ENCODE assay signal across 16 cellular contexts in genomic region chr4:169051936-169052335, GRCh38. TPM values are rescaled to one million over a fixed set of nuclear protein-coding genes. Genes with fewer than 3 reads are reported as not detected.
A peak's percentile ranks its signal among the peaks of the same experiment; 100 is the strongest.
DNase-seq lines count a peak whose midpoint lies in the region; ATAC-seq, FAIRE-seq and TF ChIP-seq lines count a peak whose summit lies in the region.
"Had no signal": no experiment of that assay in that cellular context is flagged by ENCODE, and none has a peak within 500 bp of the region (broad histone marks: within the 10 kb centered on the region; RNA-seq: fewer than 3 reads in every experiment).

No MANE protein-coding gene starts in this region.

- TF ChIP-seq POLR2A in right lobe of liver (IDR thresholded peaks at IDR 0.05), result no peak

- ATAC-seq in right lobe of liver (peak; percentile 84 to 95 (median 94)), sciatic nerve (peak; percentile 19)
- ATAC-seq: CD8-positive, alpha-beta T cell; HCT116; Panc1 had no signal

- 26% methylated on average over 4 of the region's 4 CpGs for WGBS in right lobe of liver (ENCODE audit: insufficient coverage, low coverage, low lambda C conversion rate, missing lambda C conversion rate)

- H3K27me3 Mint-ChIP-seq in astrocyte (ENCODE audit: low read depth, unreplicated experiment), result peaks cover 9% of the 10 kb centered on the region
- H3K27me3 Mint-ChIP-seq in activated CD4-positive, alpha-beta memory T cell treated with anti-CD3 and anti-CD28 coated beads, Interleukin-2, amount 10 ng/mL, durations not matched to agents 7 days and 5 days, result peaks cover 11% of the 10 kb centered on the region

- H3K27me3 ChIP-seq in astrocyte (ENCODE audit: insufficient read depth, low read length) (no peaks in the 10 kb centered on the region), right lobe of liver (no peaks in the 10 kb centered on the region), HAP-1 (ENCODE audit: low read depth) (no peaks in the 10 kb centered on the region)

- no peaks in the 10 kb centered on the region for H4K20me1 ChIP-seq in astrocyte (ENCODE audit: insufficient read depth, low read length)

- CTCF ChIA-PET in activated CD4-positive, alpha-beta memory T cell treated with anti-CD3 and anti-CD28 coated beads, Interleukin-2, amount 10 ng/mL, durations not matched to agents 7 days and 5 days (lab: Charles Lee), result no interaction called here

- POLR2A ChIA-PET in activated CD4-positive, alpha-beta memory T cell treated with anti-CD3 and anti-CD28 coated beads, Interleukin-2, amount 10 ng/mL, durations not matched to agents 7 days and 5 days (lab: Charles Lee), result no interaction called here

- H3K36me3 Mint-ChIP-seq in astrocyte (ENCODE audit: low read depth, unreplicated experiment), result peaks cover 2% of the 10 kb centered on the region
- H3K36me3 Mint-ChIP-seq in activated CD4-positive, alpha-beta memory T cell treated with anti-CD3 and anti-CD28 coated beads, Interleukin-2, amount 10 ng/mL, durations not matched to agents 7 days and 5 days (ENCODE audit: low read depth), result no peaks in the 10 kb centered on the region
- H3K36me3 Mint-ChIP-seq: CD8-positive, alpha-beta T cell had no signal

- H3K4me1 ChIP-seq in astrocyte (ENCODE audit: insufficient read depth, low read length), result peaks cover 5% of the 10 kb centered on the region
- H3K4me1 ChIP-seq in right lobe of liver, result peaks cover 0 to 12% (median 7%) of the 10 kb centered on the region in 4 donors
- no peaks in the 10 kb centered on the region; the same call in 1 of the 2 replicates for H3K4me1 ChIP-seq in HAP-1

- no peak overlapping the region for H3K27ac Mint-ChIP-seq in astrocyte (ENCODE audit: unreplicated experiment)
- H3K27ac Mint-ChIP-seq in activated CD4-positive, alpha-beta memory T cell treated with anti-CD3 and anti-CD28 coated beads, Interleukin-2, amount 10 ng/mL, durations not matched to agents 7 days and 5 days, result no peak overlapping the region
- H3K27ac Mint-ChIP-seq: CD8-positive, alpha-beta T cell had no signal

- intact Hi-C loops in right lobe of liver (cut with DNase I), result no loop called here
- intact Hi-C loops in sciatic nerve (cut with DNase I), result no loop called here

- TF ChIP-seq CTCF in astrocyte (IDR thresholded peaks at IDR 0.05; ENCODE audit: insufficient read depth, low read depth, low read length) (no peak), right lobe of liver (IDR thresholded peaks at IDR 0.05) (no peak)

- no peak for FAIRE-seq in astrocyte (lab: Jason Lieb, UNC)
- no peak for FAIRE-seq in HTR-8/SVneo (lab: Jason Lieb, UNC)

- H3K4me2 ChIP-seq in astrocyte (ENCODE audit: low read length), result no peak overlapping the region

- no peaks in the 10 kb centered on the region for H3K9me3 Mint-ChIP-seq in astrocyte (ENCODE audit: unreplicated experiment)
- H3K9me3 Mint-ChIP-seq in activated CD4-positive, alpha-beta memory T cell treated with anti-CD3 and anti-CD28 coated beads, Interleukin-2, amount 10 ng/mL, durations not matched to agents 7 days and 5 days, result no peaks in the 10 kb centered on the region
- H3K9me3 Mint-ChIP-seq: CD8-positive, alpha-beta T cell had no signal

- H3K4me1 Mint-ChIP-seq in astrocyte (ENCODE audit: low read depth, unreplicated experiment), result peaks cover 8% of the 10 kb centered on the region
- H3K4me1 Mint-ChIP-seq in activated CD4-positive, alpha-beta memory T cell treated with anti-CD3 and anti-CD28 coated beads, Interleukin-2, amount 10 ng/mL, durations not matched to agents 7 days and 5 days, result no peaks in the 10 kb centered on the region

- H3K4me3 Mint-ChIP-seq in astrocyte (ENCODE audit: unreplicated experiment), result no peak overlapping the region
- no peak overlapping the region for H3K4me3 Mint-ChIP-seq in activated CD4-positive, alpha-beta memory T cell treated with anti-CD3 and anti-CD28 coated beads, Interleukin-2, amount 10 ng/mL, durations not matched to agents 7 days and 5 days
- H3K4me3 Mint-ChIP-seq: CD8-positive, alpha-beta T cell had no signal

- no peak overlapping the region for H3K4me3 ChIP-seq in astrocyte (ENCODE audit: insufficient read depth, low read depth, low read length)
- H3K4me3 ChIP-seq in right lobe of liver, result no peak overlapping the region
- H3K4me3 ChIP-seq in HAP-1, result no peak overlapping the region

- in situ Hi-C loops in HAP-1 (cut with MboI; ENCODE audit: low sequenced_read_pairs), result no loop called here

- DNase-seq in NCI-H1092 (lab: John Stamatoyannopoulos, UW) (peak; percentile 5), NCI-H1092 treated with DMSO at 0.1 percent for 48 hours (lab: John Stamatoyannopoulos, UW) (no peak), astrocyte (ENCODE audit: low read depth) (peak; percentile 64), right lobe of liver (peak in 2 of 3 donors; percentile 44 to 69), sciatic nerve (ENCODE audit: low spot score) (no peak), HTR-8/SVneo (ENCODE audit: insufficient read length, low spot score) (no peak), HAP-1 (ENCODE audit: low spot score in 2 of 2) (no peak)
- DNase-seq in activated CD4-positive, alpha-beta memory T cell treated with anti-CD3 and anti-CD28 coated beads, Interleukin-2, amount 10 ng/mL, durations not matched to agents 7 days and 5 days, result no peak
- DNase-seq: CD8-positive, alpha-beta T cell; DND-41; GF-D8; NCI-H345; NCI-H69 had no signal

- no peaks in the 10 kb centered on the region for H3K36me3 ChIP-seq in astrocyte (ENCODE audit: insufficient read depth, low read length)
- no peaks in the 10 kb centered on the region for H3K36me3 ChIP-seq in right lobe of liver
- no peaks in the 10 kb centered on the region for H3K36me3 ChIP-seq in HAP-1 (replicated peaks)

- H3K9ac ChIP-seq in astrocyte (ENCODE audit: low read length), result no peak overlapping the region

- no peak overlapping the region for H2AFZ ChIP-seq in astrocyte (ENCODE audit: low read depth, low read length)

- H3K9me3 ChIP-seq in astrocyte (ENCODE audit: insufficient read depth, low read depth, low read length), result no peaks in the 10 kb centered on the region
- H3K9me3 ChIP-seq in right lobe of liver, result no peaks in the 10 kb centered on the region
- no peaks in the 10 kb centered on the region for H3K9me3 ChIP-seq in HAP-1

- H3K27ac ChIP-seq in astrocyte (ENCODE audit: low read depth, low read length) (no peak overlapping the region), right lobe of liver (peak overlapping the region in 1 of 3 donors; percentile 26)
- H3K27ac ChIP-seq: 22Rv1 had no signal

- H3K79me2 ChIP-seq in astrocyte (ENCODE audit: insufficient read depth, low read length), result no peaks in the 10 kb centered on the region

RNA-seq across cellular contexts. Expression of gene CBR4, which starts 41.9 kb away (rescaled TPM):
- total RNA-seq in astrocyte, result 16.5 and 16.8 TPM in 2 replicates
- total RNA-seq in right lobe of liver, result 10 to 100 TPM; 20.3 to 41.5 (median 22.7) TPM
- total RNA-seq in sciatic nerve, result 24.8 TPM
- total RNA-seq in activated CD4-positive, alpha-beta memory T cell treated with anti-CD3 and anti-CD28 coated beads, Interleukin-2, amount 10 ng/mL, durations not matched to agents 7 days and 5 days, result 10 to 100 TPM; 12.7 to 14.7 TPM

Comparison
In these comparisons a context has a peak if more than half of its experiments do, and no peak if none do; other contexts are left out.
1. DNase-seq: peak in NCI-H1092 (single experiment), astrocyte (single experiment) and right lobe of liver (2 of 3); none in NCI-H1092 treated with DMSO at 0.1 percent for 48 hours (single experiment), sciatic nerve (single experiment), HTR-8/SVneo (single experiment), activated CD4-positive, alpha-beta memory T cell treated with anti-CD3 and anti-CD28 coated beads, Interleukin-2, amount 10 ng/mL, durations not matched to agents 7 days and 5 days (single experiment) and HAP-1 (0 of 2).